In the genomic region with DNA sequence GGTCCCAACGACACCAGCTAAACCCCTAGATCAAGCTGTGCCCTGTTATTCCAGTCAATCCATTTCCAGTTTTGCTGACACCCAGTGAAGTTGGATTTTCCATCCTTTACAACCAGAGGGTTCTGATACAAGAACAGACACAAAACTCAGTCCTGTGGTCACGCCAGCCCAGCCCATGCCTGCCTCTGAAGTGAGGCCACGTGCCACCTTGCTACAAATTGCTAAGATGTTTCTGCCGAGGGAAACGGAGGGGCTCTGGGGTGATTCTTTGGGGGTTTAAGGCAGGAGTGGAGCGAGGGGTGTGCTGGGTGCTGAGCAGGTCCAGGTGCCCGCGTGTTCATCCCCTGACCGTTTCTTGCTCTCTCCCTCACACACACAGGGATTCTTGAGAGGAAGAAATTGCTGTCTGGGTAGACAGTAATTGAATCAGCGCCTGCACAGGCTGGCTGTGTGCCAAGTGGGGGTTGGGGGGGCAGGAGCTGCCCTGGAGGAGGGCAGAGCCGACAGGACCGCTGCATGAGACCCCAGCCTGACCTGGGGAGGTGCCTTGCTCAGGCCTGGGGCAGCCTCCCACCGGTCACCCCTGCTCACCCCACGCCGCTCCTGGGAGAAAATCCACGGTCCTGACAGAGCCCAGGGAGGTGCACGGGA, we compare ENCODE assay signal across 17 cellular contexts. TPM values are rescaled to one million over a fixed set of nuclear protein-coding genes. Genes with fewer than 3 reads are reported as not detected.
DNase-seq lines count a peak whose midpoint lies in the region; ATAC-seq, FAIRE-seq and TF ChIP-seq lines count a peak whose summit lies in the region.
"Had no signal": no experiment of that assay in that cellular context is flagged by ENCODE, and none has a peak within 500 bp of the region (broad histone marks: within the 10 kb centered on the region; RNA-seq: fewer than 3 reads in every experiment).

No MANE protein-coding gene starts in this region.

- H3K9me3 ChIP-seq in heart left ventricle (no peaks in the 10 kb centered on the region), small intestine (ENCODE audit: control insufficient read depth, low read depth) (no peaks in the 10 kb centered on the region)
- H3K9me3 ChIP-seq: breast epithelium, esophagus muscularis mucosa had no signal

- intact Hi-C loops in heart left ventricle (cut with DNase I) = loop anchor here in 2 of 10 donors (10.0 kb wide), 1 partner anchor 148 kb away; no protein-coding TSS in a partner anchor

- H3K4me1 Mint-ChIP-seq in activated CD4-positive, alpha-beta T cell treated with anti-CD3 and anti-CD28 coated beads, Interleukin-2, amount 10 ng/mL, durations not matched to agents 7 days and 5 days = peaks cover 11% of the 10 kb centered on the region

- TF ChIP-seq CTCF in heart left ventricle (IDR thresholded peaks at IDR 0.05) = no peak
- TF ChIP-seq CTCF in omental fat pad (IDR thresholded peaks at IDR 0.05) = no peak

- H3K27me3 ChIP-seq in heart left ventricle (no peaks in the 10 kb centered on the region), small intestine (ENCODE audit: control insufficient read depth in 2 of 2, insufficient read depth in 2 of 2, low read length in 2 of 2) (no peaks in the 10 kb centered on the region)
- H3K27me3 ChIP-seq: breast epithelium, esophagus muscularis mucosa had no signal

- no peaks in the 10 kb centered on the region for H3K36me3 Mint-ChIP-seq in activated CD4-positive, alpha-beta T cell treated with anti-CD3 and anti-CD28 coated beads, Interleukin-2, amount 10 ng/mL, durations not matched to agents 7 days and 5 days (ENCODE audit: low read depth)

- H3K4me3 ChIP-seq in heart left ventricle (no peak overlapping the region), small intestine (ENCODE audit: low read depth in 1 of 2, low read length in 2 of 2) (no peak overlapping the region)
- H3K4me3 ChIP-seq: esophagus muscularis mucosa had no signal

- ATAC-seq in heart left ventricle = no peak
- no peak for ATAC-seq in omental fat pad (ENCODE audit: low FRiP score)
- ATAC-seq in HG03571 (IDR thresholded peaks at IDR 0.05; ENCODE audit: unreplicated experiment) = no peak
- ATAC-seq: HCT116 had no signal

- no peak for TF ChIP-seq POLR2A in heart left ventricle (IDR thresholded peaks at IDR 0.05)

- DNase-seq in NCI-H1436 (lab: John Stamatoyannopoulos, UW) = peak; percentile 15
- DNase-seq in NCI-H1436 treated with DMSO at 0.1 percent for 48 hours (lab: John Stamatoyannopoulos, UW) = no peak
- peak; percentile 24 for DNase-seq in NCI-H345 treated with DMSO at 0.1 percent for 48 hours (lab: John Stamatoyannopoulos, UW; ENCODE audit: unreplicated experiment)
- DNase-seq in heart left ventricle = peak in 3 of 5 donors; percentile 16 to 67 (median 25)
- peak; percentile 36 for DNase-seq in small intestine
- DNase-seq in omental fat pad (ENCODE audit: low spot score) = no peak
- no peak for DNase-seq in activated CD4-positive, alpha-beta T cell treated with anti-CD3 and anti-CD28 coated beads, Interleukin-2, amount 10 ng/mL, durations not matched to agents 7 days and 5 days
- DNase-seq: 8988T; activated B cell treated with CpG ODN at 0.5 μM for 24 hours; activated T-cell treated with anti-CD3 and anti-CD28 coated beads, Interleukin-2, amount 50 U/mL, for 48 hours; SIG-M5; trophoblast cell had no signal

- no peak overlapping the region for H3K27ac Mint-ChIP-seq in activated CD4-positive, alpha-beta T cell treated with anti-CD3 and anti-CD28 coated beads, Interleukin-2, amount 10 ng/mL, durations not matched to agents 7 days and 5 days
- H3K27ac Mint-ChIP-seq: activated B cell treated with CpG ODN at 0.5 μM for 24 hours had no signal

- POLR2A ChIA-PET in activated CD4-positive, alpha-beta T cell treated with anti-CD3 and anti-CD28 coated beads, Interleukin-2, amount 10 ng/mL, durations not matched to agents 7 days and 5 days (lab: Charles Lee) = no interaction called here

- no peak for FAIRE-seq in small intestine (lab: Jason Lieb, UNC)
- FAIRE-seq: GM12892 had no signal

- 26 to 50% (median 33%) methylated on average over 10 to 17 of the region's 17 CpGs for WGBS in heart left ventricle, 4 donors
- 29 to 50% (median 47%) methylated on average over 15 to 17 of the region's 17 CpGs for WGBS in small intestine, 3 donors

- H3K27ac ChIP-seq in heart left ventricle (no peak overlapping the region), small intestine (ENCODE audit: low read depth in 1 of 2, low read length in 1 of 2) (no peak overlapping the region)
- H3K27ac ChIP-seq: breast epithelium, esophagus muscularis mucosa had no signal

- H3K27me3 Mint-ChIP-seq in activated CD4-positive, alpha-beta T cell treated with anti-CD3 and anti-CD28 coated beads, Interleukin-2, amount 10 ng/mL, durations not matched to agents 7 days and 5 days = no peaks in the 10 kb centered on the region
- H3K27me3 Mint-ChIP-seq: activated B cell treated with CpG ODN at 0.5 μM for 24 hours had no signal

- H3K9me3 Mint-ChIP-seq in activated CD4-positive, alpha-beta T cell treated with anti-CD3 and anti-CD28 coated beads, Interleukin-2, amount 10 ng/mL, durations not matched to agents 7 days and 5 days = no peaks in the 10 kb centered on the region
- H3K9me3 Mint-ChIP-seq: activated B cell treated with CpG ODN at 0.5 μM for 24 hours had no signal

- H3K4me1 ChIP-seq in heart left ventricle (peaks cover 0 to 6% (median 0%) of the 10 kb centered on the region in 12 donors), small intestine (ENCODE audit: control insufficient read depth in 2 of 2, insufficient read depth in 1 of 2, low read depth in 1 of 2, low read length in 1 of 2) (no peaks in the 10 kb centered on the region)
- H3K4me1 ChIP-seq: breast epithelium had no signal

- CTCF ChIA-PET in activated CD4-positive, alpha-beta T cell treated with anti-CD3 and anti-CD28 coated beads, Interleukin-2, amount 10 ng/mL, durations not matched to agents 7 days and 5 days (lab: Charles Lee) = interaction anchor here (2.3 kb wide), 1 partner anchor 8 kb away, joined by 8 read pairs; no protein-coding TSS in a partner anchor

- H3K36me3 ChIP-seq in heart left ventricle (no peaks in the 10 kb centered on the region), small intestine (ENCODE audit: control insufficient read depth in 2 of 2, insufficient read depth in 2 of 2, low read length in 2 of 2) (peaks cover 0 to 2% of the 10 kb centered on the region in 2 donors)
- H3K36me3 ChIP-seq: breast epithelium had no signal

- H3K4me3 Mint-ChIP-seq in activated CD4-positive, alpha-beta T cell treated with anti-CD3 and anti-CD28 coated beads, Interleukin-2, amount 10 ng/mL, durations not matched to agents 7 days and 5 days = no peak overlapping the region
- H3K4me3 Mint-ChIP-seq: activated B cell treated with CpG ODN at 0.5 μM for 24 hours had no signal

RNA-seq across cellular contexts. Expression of a gene that starts 38.1 kb away (rescaled TPM):
- total RNA-seq in heart left ventricle (10 to 100 TPM in 6 of 9 donors, 1 to 10 TPM in 3; 7.0 to 16.5 (median 12.0) TPM), omental fat pad (10 to 100 TPM in 3 of 4 donors, 1 to 10 TPM in 1; 6.7 to 21.7 (median 14.4) TPM)
- polyA plus RNA-seq in heart left ventricle (10 to 100 TPM in 1 of 2 donors, 1 to 10 TPM in 1; 3.1 to 14.0 TPM), small intestine (100 to 1,000 TPM in 2 of 3 donors, 10 to 100 TPM in 1; 69.2 to 113 (median 102) TPM)
- 10 to 100 TPM; 12.4 to 13.5 TPM for total RNA-seq in activated CD4-positive, alpha-beta T cell treated with anti-CD3 and anti-CD28 coated beads, Interleukin-2, amount 10 ng/mL, durations not matched to agents 7 days and 5 days

RNA-seq across cellular contexts. Expression of a gene that starts 40.1 kb away (rescaled TPM):
- 10 to 100 TPM; 14.6 to 27.3 (median 18.6) TPM for total RNA-seq in heart left ventricle
- 10 to 100 TPM; 19.7 to 34.1 TPM for polyA plus RNA-seq in heart left ventricle
- 10 to 100 TPM; 38.9 to 87.2 (median 71.9) TPM for polyA plus RNA-seq in small intestine
- total RNA-seq in omental fat pad = 10 to 100 TPM; 18.7 to 28.5 (median 23.5) TPM
- 10 to 100 TPM; 32.1 to 36.3 TPM for total RNA-seq in activated CD4-positive, alpha-beta T cell treated with anti-CD3 and anti-CD28 coated beads, Interleukin-2, amount 10 ng/mL, durations not matched to agents 7 days and 5 days

RNA-seq across cellular contexts. Expression of a gene that starts 58.9 kb away (rescaled TPM):
- 1 to 10 TPM; 3.1 to 7.8 (median 6.5) TPM for total RNA-seq in heart left ventricle
- polyA plus RNA-seq in heart left ventricle = 1 to 10 TPM; 5.7 to 6.6 TPM
- polyA plus RNA-seq in small intestine = 10 to 100 TPM in 1 of 3 donors, 1 to 10 TPM in 2; 8.9 to 10.6 (median 8.9) TPM
- total RNA-seq in omental fat pad = 10 to 100 TPM in 2 of 4 donors, 1 to 10 TPM in 2; 8.1 to 16.9 (median 10.0) TPM
- total RNA-seq in activated CD4-positive, alpha-beta T cell treated with anti-CD3 and anti-CD28 coated beads, Interleukin-2, amount 10 ng/mL, durations not matched to agents 7 days and 5 days = 10 to 100 TPM; 18.2 to 20.1 TPM

Comparison
In these comparisons a context has a peak if more than half of its experiments do, and no peak if none do; other contexts are left out.
1. DNase-seq: peak in NCI-H1436 (single experiment), NCI-H345 treated with DMSO at 0.1 percent for 48 hours (single experiment), heart left ventricle (3 of 5) and small intestine (single experiment); none in NCI-H1436 treated with DMSO at 0.1 percent for 48 hours (single experiment), omental fat pad (single experiment) and activated CD4-positive, alpha-beta T cell treated with anti-CD3 and anti-CD28 coated beads, Interleukin-2, amount 10 ng/mL, durations not matched to agents 7 days and 5 days (single experiment).